1 cellular context compared by ENCODE assay signal in the genomic region with DNA sequence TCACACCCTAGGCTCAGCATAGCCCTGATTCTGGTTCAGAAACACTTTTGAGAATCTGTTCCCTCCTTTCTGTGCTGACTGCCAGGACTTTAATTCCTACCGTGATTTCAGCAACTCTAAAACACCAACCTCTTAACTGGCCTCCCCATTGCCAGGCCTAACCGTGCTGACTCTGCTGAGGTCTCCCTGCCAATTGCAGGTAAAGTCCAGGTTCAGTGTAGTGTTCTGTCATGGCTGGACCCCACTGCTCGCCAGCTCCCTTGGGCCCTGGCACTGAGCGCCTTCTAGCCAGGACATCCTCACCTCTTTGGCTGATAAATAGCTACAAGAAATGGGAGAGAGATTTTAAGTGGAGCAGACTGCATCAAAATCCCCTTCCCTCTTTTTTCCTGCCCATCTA.
TF ChIP-seq lines count a peak whose summit lies in the region.

No MANE protein-coding gene starts in this region.

TF ChIP-seq in HepG2, 621 proteins besides CTCF, POLR2A, EP300 and RAD21:
- TF ChIP-seq HNRNPL (IDR thresholded peaks at IDR 0.05; ENCODE audit: low read depth, low read length) = 0 out of 2 replicates have a peak, but pooled peaks have one; percentile 6
- no peak for TF ChIP-seq ZFP36L2 (CRISPR knock-in tag; IDR thresholded peaks at IDR 0.05)
- TF ChIP-seq, protein P1, sequence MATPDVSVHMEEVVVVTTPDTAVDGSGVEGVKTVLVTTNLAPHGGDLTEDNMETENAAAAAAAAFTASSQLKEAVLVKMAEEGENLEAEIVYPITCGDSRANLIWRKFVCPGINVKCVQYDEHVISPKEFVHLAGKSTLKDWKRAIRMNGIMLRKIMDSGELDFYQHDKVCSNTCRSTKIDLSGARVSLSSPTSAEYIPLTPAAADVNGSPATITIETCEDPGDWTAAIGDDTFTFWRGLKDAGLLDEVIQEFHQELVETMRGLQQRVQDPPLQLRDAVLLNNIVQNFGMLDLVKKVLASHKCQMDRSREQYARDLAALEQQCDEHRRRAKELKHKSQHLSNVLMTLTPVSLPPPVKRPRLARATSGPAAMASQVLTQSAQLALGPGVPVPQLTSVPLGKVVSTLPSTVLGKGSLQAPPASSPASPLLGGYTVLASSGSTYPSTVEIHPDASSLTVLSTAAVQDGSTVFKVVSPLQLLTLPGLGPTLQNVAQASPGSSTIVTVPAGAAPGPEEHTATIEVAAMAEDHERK (CRISPR knock-in tag; IDR thresholded peaks at IDR 0.05; ENCODE audit: low read depth) = no peak
- no peak for TF ChIP-seq NFIB (CRISPR knock-in tag; IDR thresholded peaks at IDR 0.05; ENCODE audit: borderline replicate concordance)
- 0 out of 2 replicates have a peak, but pooled peaks have one; percentile 1 for TF ChIP-seq ZNF263 (CRISPR knock-in tag; IDR thresholded peaks at IDR 0.05)
- no peak for TF ChIP-seq HCFC1 (IDR thresholded peaks at IDR 0.05; ENCODE audit: low read depth, low read length)
- TF ChIP-seq MAFK (conservative IDR thresholded peaks at IDR 0.05 in 1 of 2, IDR thresholded peaks at IDR 0.05 in 1 of 2; ENCODE audit: low read length in 2 of 2) = no peak
- no peak for TF ChIP-seq BRD4 (CRISPR knock-in tag; IDR thresholded peaks at IDR 0.05)
- no peak for TF ChIP-seq ETV5 (CRISPR knock-in tag; IDR thresholded peaks at IDR 0.05; ENCODE audit: borderline replicate concordance)
- TF ChIP-seq SAFB2 (CRISPR knock-in tag; IDR thresholded peaks at IDR 0.05; ENCODE audit: borderline replicate concordance, low read depth) = no peak
- no peak for TF ChIP-seq ARNT (IDR thresholded peaks at IDR 0.05)
- no peak for TF ChIP-seq IKZF4 (CRISPR knock-in tag; IDR thresholded peaks at IDR 0.05; ENCODE audit: borderline replicate concordance, low read depth, not compliant biosample characterization)
- no peak for TF ChIP-seq ZNF3 (CRISPR knock-in tag; IDR thresholded peaks at IDR 0.05)
- no peak for TF ChIP-seq NPAS2 (CRISPR knock-in tag; IDR thresholded peaks at IDR 0.05; ENCODE audit: borderline replicate concordance)
- TF ChIP-seq ZNF235 (CRISPR knock-in tag; IDR thresholded peaks at IDR 0.05; ENCODE audit: borderline replicate concordance) = no peak
- TF ChIP-seq, protein P2, sequence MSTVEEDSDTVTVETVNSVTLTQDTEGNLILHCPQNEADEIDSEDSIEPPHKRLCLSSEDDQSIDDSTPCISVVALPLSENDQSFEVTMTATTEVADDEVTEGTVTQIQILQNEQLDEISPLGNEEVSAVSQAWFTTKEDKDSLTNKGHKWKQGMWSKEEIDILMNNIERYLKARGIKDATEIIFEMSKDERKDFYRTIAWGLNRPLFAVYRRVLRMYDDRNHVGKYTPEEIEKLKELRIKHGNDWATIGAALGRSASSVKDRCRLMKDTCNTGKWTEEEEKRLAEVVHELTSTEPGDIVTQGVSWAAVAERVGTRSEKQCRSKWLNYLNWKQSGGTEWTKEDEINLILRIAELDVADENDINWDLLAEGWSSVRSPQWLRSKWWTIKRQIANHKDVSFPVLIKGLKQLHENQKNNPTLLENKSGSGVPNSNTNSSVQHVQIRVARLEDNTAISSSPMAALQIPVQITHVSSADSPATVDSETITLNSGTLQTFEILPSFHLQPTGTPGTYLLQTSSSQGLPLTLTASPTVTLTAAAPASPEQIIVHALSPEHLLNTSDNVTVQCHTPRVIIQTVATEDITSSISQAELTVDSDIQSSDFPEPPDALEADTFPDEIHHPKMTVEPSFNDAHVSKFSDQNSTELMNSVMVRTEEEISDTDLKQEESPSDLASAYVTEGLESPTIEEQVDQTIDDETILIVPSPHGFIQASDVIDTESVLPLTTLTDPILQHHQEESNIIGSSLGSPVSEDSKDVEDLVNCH (CRISPR knock-in tag; IDR thresholded peaks at IDR 0.05) = no peak
- TF ChIP-seq GPN1 (CRISPR knock-in tag; IDR thresholded peaks at IDR 0.05; ENCODE audit: borderline replicate concordance) = no peak
- no peak for TF ChIP-seq ZNF570 (CRISPR knock-in tag; IDR thresholded peaks at IDR 0.05; ENCODE audit: borderline replicate concordance)
- TF ChIP-seq ZNF772 (CRISPR knock-in tag; IDR thresholded peaks at IDR 0.05) = no peak
- no peak for TF ChIP-seq YEATS2 (CRISPR knock-in tag; IDR thresholded peaks at IDR 0.05; ENCODE audit: borderline replicate concordance)
- peak; percentile 7; the same call in 1 of the 2 replicates for TF ChIP-seq YEATS4 (CRISPR knock-in tag; IDR thresholded peaks at IDR 0.05; ENCODE audit: borderline replicate concordance)
- TF ChIP-seq ZNF468 (CRISPR knock-in tag; IDR thresholded peaks at IDR 0.05) = no peak
- no peak for TF ChIP-seq TBX3 (IDR thresholded peaks at IDR 0.05; ENCODE audit: borderline replicate concordance)
- no peak for TF ChIP-seq SAP130 (CRISPR knock-in tag; IDR thresholded peaks at IDR 0.05; ENCODE audit: low read depth)
- no peak for TF ChIP-seq ZNF20 (CRISPR knock-in tag; IDR thresholded peaks at IDR 0.05)
- TF ChIP-seq AGO2 (optimal IDR thresholded peaks at IDR 0.05; ENCODE audit: low read depth, low read length) = no peak
- no peak for TF ChIP-seq MBNL3 (CRISPR knock-in tag; conservative IDR thresholded peaks at IDR 0.05)
- TF ChIP-seq MIXL1 (CRISPR knock-in tag; IDR thresholded peaks at IDR 0.05) = no peak
- no peak for TF ChIP-seq ZNF83 (CRISPR knock-in tag; IDR thresholded peaks at IDR 0.05; ENCODE audit: borderline replicate concordance)
- TF ChIP-seq NFE2L1 (CRISPR knock-in tag; IDR thresholded peaks at IDR 0.05; ENCODE audit: borderline replicate concordance) = no peak
- TF ChIP-seq, protein P3, sequence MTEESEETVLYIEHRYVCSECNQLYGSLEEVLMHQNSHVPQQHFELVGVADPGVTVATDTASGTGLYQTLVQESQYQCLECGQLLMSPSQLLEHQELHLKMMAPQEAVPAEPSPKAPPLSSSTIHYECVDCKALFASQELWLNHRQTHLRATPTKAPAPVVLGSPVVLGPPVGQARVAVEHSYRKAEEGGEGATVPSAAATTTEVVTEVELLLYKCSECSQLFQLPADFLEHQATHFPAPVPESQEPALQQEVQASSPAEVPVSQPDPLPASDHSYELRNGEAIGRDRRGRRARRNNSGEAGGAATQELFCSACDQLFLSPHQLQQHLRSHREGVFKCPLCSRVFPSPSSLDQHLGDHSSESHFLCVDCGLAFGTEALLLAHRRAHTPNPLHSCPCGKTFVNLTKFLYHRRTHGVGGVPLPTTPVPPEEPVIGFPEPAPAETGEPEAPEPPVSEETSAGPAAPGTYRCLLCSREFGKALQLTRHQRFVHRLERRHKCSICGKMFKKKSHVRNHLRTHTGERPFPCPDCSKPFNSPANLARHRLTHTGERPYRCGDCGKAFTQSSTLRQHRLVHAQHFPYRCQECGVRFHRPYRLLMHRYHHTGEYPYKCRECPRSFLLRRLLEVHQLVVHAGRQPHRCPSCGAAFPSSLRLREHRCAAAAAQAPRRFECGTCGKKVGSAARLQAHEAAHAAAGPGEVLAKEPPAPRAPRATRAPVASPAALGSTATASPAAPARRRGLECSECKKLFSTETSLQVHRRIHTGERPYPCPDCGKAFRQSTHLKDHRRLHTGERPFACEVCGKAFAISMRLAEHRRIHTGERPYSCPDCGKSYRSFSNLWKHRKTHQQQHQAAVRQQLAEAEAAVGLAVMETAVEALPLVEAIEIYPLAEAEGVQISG (CRISPR knock-in tag; IDR thresholded peaks at IDR 0.05) = no peak
- no peak for TF ChIP-seq ZNF562 (CRISPR knock-in tag; IDR thresholded peaks at IDR 0.05; ENCODE audit: borderline replicate concordance)
- TF ChIP-seq, protein P4, sequence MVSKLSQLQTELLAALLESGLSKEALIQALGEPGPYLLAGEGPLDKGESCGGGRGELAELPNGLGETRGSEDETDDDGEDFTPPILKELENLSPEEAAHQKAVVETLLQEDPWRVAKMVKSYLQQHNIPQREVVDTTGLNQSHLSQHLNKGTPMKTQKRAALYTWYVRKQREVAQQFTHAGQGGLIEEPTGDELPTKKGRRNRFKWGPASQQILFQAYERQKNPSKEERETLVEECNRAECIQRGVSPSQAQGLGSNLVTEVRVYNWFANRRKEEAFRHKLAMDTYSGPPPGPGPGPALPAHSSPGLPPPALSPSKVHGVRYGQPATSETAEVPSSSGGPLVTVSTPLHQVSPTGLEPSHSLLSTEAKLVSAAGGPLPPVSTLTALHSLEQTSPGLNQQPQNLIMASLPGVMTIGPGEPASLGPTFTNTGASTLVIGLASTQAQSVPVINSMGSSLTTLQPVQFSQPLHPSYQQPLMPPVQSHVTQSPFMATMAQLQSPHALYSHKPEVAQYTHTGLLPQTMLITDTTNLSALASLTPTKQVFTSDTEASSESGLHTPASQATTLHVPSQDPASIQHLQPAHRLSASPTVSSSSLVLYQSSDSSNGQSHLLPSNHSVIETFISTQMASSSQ (IDR thresholded peaks at IDR 0.05; ENCODE audit: low read depth) = 0 out of 2 replicates have a peak, but pooled peaks have one; percentile 7
- TF ChIP-seq, protein P4 (CRISPR knock-in tag; IDR thresholded peaks at IDR 0.05; ENCODE audit: borderline replicate concordance) = no peak
- TF ChIP-seq, protein P5, sequence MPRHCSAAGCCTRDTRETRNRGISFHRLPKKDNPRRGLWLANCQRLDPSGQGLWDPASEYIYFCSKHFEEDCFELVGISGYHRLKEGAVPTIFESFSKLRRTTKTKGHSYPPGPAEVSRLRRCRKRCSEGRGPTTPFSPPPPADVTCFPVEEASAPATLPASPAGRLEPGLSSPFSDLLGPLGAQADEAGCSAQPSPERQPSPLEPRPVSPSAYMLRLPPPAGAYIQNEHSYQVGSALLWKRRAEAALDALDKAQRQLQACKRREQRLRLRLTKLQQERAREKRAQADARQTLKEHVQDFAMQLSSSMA (CRISPR knock-in tag; IDR thresholded peaks at IDR 0.05) = no peak
